ENCODE assay signal across 8 cellular contexts in genomic region chr12:56631790-56632700, GRCh38. TPM values are rescaled to one million over a fixed set of nuclear protein-coding genes. Genes with fewer than 3 reads are reported as not detected.
DNase-seq lines count a peak whose midpoint lies in the region; ATAC-seq and TF ChIP-seq lines count a peak whose summit lies in the region.

No MANE protein-coding gene starts in this region.

- H3K4me3 Mint-ChIP-seq in IgD-negative memory B cell: peak overlapping the region; percentile 70 to 99 (median 88)

- peaks cover 42 to 58% (median 47%) of the 10 kb centered on the region in 3 donors for H3K4me1 Mint-ChIP-seq in IgD-negative memory B cell

- H3K36me3 Mint-ChIP-seq in IgD-negative memory B cell: peaks cover 2% of the 10 kb centered on the region

- H3K27ac ChIP-seq in brain microvascular endothelial cell (no peak overlapping the region), iPS-20b (ENCODE audit: low read length) (no peak overlapping the region), skeletal muscle tissue (ENCODE audit: low read depth, low read length) (no peak overlapping the region)

- H3K9ac ChIP-seq in iPS-20b (ENCODE audit: low read depth, low read length): peak overlapping the region; percentile 43; the same call in 1 of the 2 replicates
- peak overlapping the region in 2 of 3 donors; percentile 38 to 92 for H3K9ac ChIP-seq in skeletal muscle tissue (ENCODE audit: low read depth in 1 of 3, low read length in 3 of 3)

- H3K9me3 ChIP-seq in iPS-20b (ENCODE audit: insufficient read depth, low read depth, low read length) (no peaks in the 10 kb centered on the region), skeletal muscle tissue (ENCODE audit: control insufficient read depth in 3 of 3, low read length in 3 of 3) (no peaks in the 10 kb centered on the region)

- DNase-seq in NCI-H524 (lab: John Stamatoyannopoulos, UW): peak; percentile 21 to 65
- no peak for DNase-seq in NCI-H524 treated with DMSO at 0.1 percent for 48 hours (lab: John Stamatoyannopoulos, UW)
- DNase-seq in T-helper 22 cell (ENCODE audit: low read depth): peak; percentile 39
- DNase-seq in brain microvascular endothelial cell: peak; percentile 18

- no peak for ATAC-seq in GM21825 (IDR thresholded peaks at IDR 0.05; ENCODE audit: unreplicated experiment)

- no peaks in the 10 kb centered on the region for H3K9me3 Mint-ChIP-seq in IgD-negative memory B cell

- H3K27me3 ChIP-seq in brain microvascular endothelial cell (replicated peaks): no peaks in the 10 kb centered on the region
- no peaks in the 10 kb centered on the region for H3K27me3 ChIP-seq in iPS-20b (ENCODE audit: insufficient read depth, low read length)
- no peaks in the 10 kb centered on the region for H3K27me3 ChIP-seq in skeletal muscle tissue (ENCODE audit: control insufficient read depth in 3 of 3, insufficient read depth in 3 of 3, low read length in 3 of 3)

- H3K27ac Mint-ChIP-seq in IgD-negative memory B cell: peak overlapping the region; percentile 83 to 99 (median 96)

- H3K4me3 ChIP-seq in brain microvascular endothelial cell (ENCODE audit: low read depth, low read length) (peak overlapping the region; percentile 9), iPS-20b (ENCODE audit: low read length) (peak overlapping the region; percentile 37), skeletal muscle tissue (ENCODE audit: low read length in 3 of 3) (peak overlapping the region; percentile 6 to 49 (median 23))

- H3K36me3 ChIP-seq in brain microvascular endothelial cell (replicated peaks): peaks cover 1% of the 10 kb centered on the region
- H3K36me3 ChIP-seq in iPS-20b (ENCODE audit: insufficient read depth, low read depth, low read length): peaks cover 2% of the 10 kb centered on the region; the same call in 1 of the 2 replicates
- H3K36me3 ChIP-seq in skeletal muscle tissue (ENCODE audit: control insufficient read depth in 3 of 3, insufficient read depth in 3 of 3, low read length in 3 of 3): no peaks in the 10 kb centered on the region

- H3K4me1 ChIP-seq in iPS-20b (ENCODE audit: insufficient read depth, low read length): peaks cover 35% of the 10 kb centered on the region
- peaks cover 60 to 77% (median 65%) of the 10 kb centered on the region in 3 donors for H3K4me1 ChIP-seq in skeletal muscle tissue (ENCODE audit: control insufficient read depth in 3 of 3, insufficient read depth in 3 of 3, low read length in 3 of 3)

- in situ Hi-C loops in brain microvascular endothelial cell (cut with HindIII; ENCODE audit: low pct_ligation_motif_present, low sequenced_read_pairs): no loop called here

- TF ChIP-seq CTCF in brain microvascular endothelial cell (IDR thresholded peaks at IDR 0.05; ENCODE audit: low read depth, low read length, missing control alignments): no peak

- peaks cover 1% of the 10 kb centered on the region for H3K27me3 Mint-ChIP-seq in IgD-negative memory B cell

RNA-seq across cellular contexts. Expression of gene BAZ2A, which starts 1.9 kb away (rescaled TPM):
- 46.9 TPM for polyA plus RNA-seq in IgD-negative memory B cell
- total RNA-seq in skeletal muscle tissue: 18.8 TPM

RNA-seq across cellular contexts. Expression of gene ATP5F1B, which starts 13.7 kb away (rescaled TPM):
- polyA plus RNA-seq in IgD-negative memory B cell: 727 TPM
- 580 TPM for total RNA-seq in skeletal muscle tissue

RNA-seq across cellular contexts. Expression of gene PTGES3, which starts 56.0 kb away (rescaled TPM):
- polyA plus RNA-seq in IgD-negative memory B cell: 246 TPM
- total RNA-seq in skeletal muscle tissue: 85.1 TPM
